In the genomic region with DNA sequence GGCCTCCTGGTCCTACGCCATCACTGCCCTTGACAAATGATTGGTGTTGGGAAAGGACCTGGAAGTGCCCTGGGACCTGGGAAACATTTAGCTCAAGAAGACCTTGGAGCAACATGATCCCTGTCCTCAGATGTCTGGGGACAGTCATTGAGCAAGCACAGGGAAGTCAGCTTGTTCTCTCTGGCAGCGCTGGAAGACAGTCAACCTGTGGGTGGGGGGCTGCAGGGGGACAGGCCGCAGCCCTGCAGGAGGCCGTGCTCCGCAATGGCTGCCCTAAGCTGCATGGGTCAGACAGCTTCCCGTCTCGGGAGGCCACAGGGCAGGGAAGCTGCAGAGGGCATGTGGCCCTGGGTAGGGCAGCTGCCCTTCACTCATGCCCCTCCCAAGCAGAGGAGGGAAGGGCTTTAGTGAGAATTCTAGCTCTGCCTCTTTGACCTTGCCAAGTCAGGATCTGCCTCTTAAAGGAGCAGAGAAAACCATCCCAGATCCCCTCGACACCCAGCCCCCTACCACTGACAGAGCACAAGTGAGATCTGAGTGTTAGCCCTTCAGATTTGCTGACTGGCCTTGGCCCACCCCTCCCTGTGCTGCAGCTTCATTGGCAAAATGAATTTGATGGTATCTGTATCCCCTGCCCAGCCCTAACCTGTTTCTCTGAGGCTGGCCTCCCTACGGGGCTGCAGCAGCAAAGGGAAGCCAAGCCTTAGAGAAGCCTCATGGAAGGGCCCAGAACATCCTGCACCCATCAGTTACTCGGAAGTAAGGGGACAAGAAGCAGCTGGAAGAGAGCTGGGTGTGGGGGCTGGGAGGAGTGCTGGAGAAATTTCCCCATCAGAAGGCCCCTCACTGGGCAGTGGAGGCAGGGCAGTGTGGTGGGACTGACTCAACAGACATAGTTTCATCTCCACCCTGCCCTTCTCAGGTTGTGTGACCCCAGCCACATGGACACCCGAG, we compare ENCODE assay signal across 14 cellular contexts. TPM values are rescaled to one million over a fixed set of nuclear protein-coding genes. Genes with fewer than 3 reads are reported as not detected.
A peak's percentile ranks its signal among the peaks of the same experiment; 100 is the strongest.
DNase-seq lines count a peak whose midpoint lies in the region; ATAC-seq, FAIRE-seq and TF ChIP-seq lines count a peak whose summit lies in the region.
"Had no signal": no experiment of that assay in that cellular context is flagged by ENCODE, and none has a peak within 500 bp of the region (broad histone marks: within the 10 kb centered on the region; RNA-seq: fewer than 3 reads in every experiment).

No MANE protein-coding gene starts in this region.

- TF ChIP-seq RAD21 in HepG2 (CRISPR knock-in tag; IDR thresholded peaks at IDR 0.05): no peak

- H3K4me3 Mint-ChIP-seq in naive thymus-derived CD4-positive, alpha-beta T cell: no peak overlapping the region
- H3K4me3 Mint-ChIP-seq: activated naive CD8-positive, alpha-beta T cell treated with anti-CD3 and anti-CD28 coated beads, Interleukin-2, amount 50 U/mL, for 24 hours had no signal

- 96% methylated on average over 9 of the region's 11 CpGs for WGBS in HepG2 (ENCODE audit: low lambda C conversion rate)
- WGBS in right lobe of liver (ENCODE audit: insufficient coverage, low coverage, low lambda C conversion rate, missing lambda C conversion rate): 80% methylated on average over 1 of the region's 11 CpGs

- no peak for FAIRE-seq in HepG2 (lab: Jason Lieb, UNC)
- FAIRE-seq: G401.6 had no signal

- H3K4me1 Mint-ChIP-seq in naive thymus-derived CD4-positive, alpha-beta T cell: peaks cover 5 to 46% (median 19%) of the 10 kb centered on the region in 7 donors

- H3K36me3 ChIP-seq in HepG2 (replicated peaks in 1 of 2; ENCODE audit: control insufficient read depth in 1 of 2, insufficient read depth in 2 of 2, low read length in 2 of 2): peaks cover 1 to 18% of the 10 kb centered on the region in 2 experiments; a peak in 1 of 5 replicates
- no peaks in the 10 kb centered on the region for H3K36me3 ChIP-seq in right lobe of liver
- peaks cover 0 to 25% (median 0%) of the 10 kb centered on the region in 3 experiments for H3K36me3 ChIP-seq in naive thymus-derived CD4-positive, alpha-beta T cell (ENCODE audit: control insufficient read depth in 2 of 3, insufficient read depth in 3 of 3, low read length in 3 of 3)
- H3K36me3 ChIP-seq in vagina: no peaks in the 10 kb centered on the region

- H3K9me3 ChIP-seq in HepG2 (ENCODE audit: low read length) (no peaks in the 10 kb centered on the region), right lobe of liver (no peaks in the 10 kb centered on the region), vagina (no peaks in the 10 kb centered on the region)
- no peaks in the 10 kb centered on the region for H3K9me3 ChIP-seq in naive thymus-derived CD4-positive, alpha-beta T cell (ENCODE audit: control insufficient read depth in 2 of 3, low read length in 3 of 3)

- H3K4me3 ChIP-seq in HepG2 (replicated peaks in 1 of 3; ENCODE audit: insufficient read depth in 1 of 3, low read depth in 2 of 3, low read length in 3 of 3): no peak overlapping the region
- no peak overlapping the region for H3K4me3 ChIP-seq in right lobe of liver
- no peak overlapping the region for H3K4me3 ChIP-seq in fibroblast of villous mesenchyme (ENCODE audit: low read depth, low read length)
- no peak overlapping the region for H3K4me3 ChIP-seq in naive thymus-derived CD4-positive, alpha-beta T cell (ENCODE audit: low read length)
- H3K4me3 ChIP-seq in vagina: no peak overlapping the region

- H3K36me3 Mint-ChIP-seq in naive thymus-derived CD4-positive, alpha-beta T cell: peaks cover 0 to 31% (median 4%) of the 10 kb centered on the region in 5 donors

- CTCF ChIA-PET in HepG2 (lab: Yijun Ruan, JAX; ENCODE audit: low intra/inter-chr PET ratio, low total read pairs): no interaction called here
- CTCF ChIA-PET in naive thymus-derived CD4-positive, alpha-beta T cell (lab: Charles Lee): interaction anchor here (1.0 to 1.7 kb wide), 4 partner anchors 31 to 114 kb away, joined by 3 to 7 read pairs (median 4); no protein-coding TSS in a partner anchor

- TF ChIP-seq CTCF in HepG2 (CRISPR knock-in tag; IDR thresholded peaks at IDR 0.05) (no peak), right lobe of liver (IDR thresholded peaks at IDR 0.05) (no peak), fibroblast of villous mesenchyme (IDR thresholded peaks at IDR 0.05; ENCODE audit: insufficient read depth, low read depth, low read length) (no peak), vagina (IDR thresholded peaks at IDR 0.05) (no peak)

- no peak overlapping the region for H3K4me2 ChIP-seq in HepG2 (ENCODE audit: low read depth, low read length)

- ATAC-seq in HepG2: no peak
- no peak for ATAC-seq in right lobe of liver
- no peak for ATAC-seq in naive thymus-derived CD4-positive, alpha-beta T cell
- ATAC-seq in GM19351 (IDR thresholded peaks at IDR 0.05; ENCODE audit: unreplicated experiment): no peak
- ATAC-seq: activated naive CD8-positive, alpha-beta T cell treated with anti-CD3 and anti-CD28 coated beads, Interleukin-2, amount 50 U/mL, for 24 hours; SK-N-SH treated with all-trans-retinoic acid at 6 μM for 48 hours had no signal

- DNase-seq in HepG2 (ENCODE audit: low spot score) (no peak), right lobe of liver (no peak), fibroblast of villous mesenchyme (ENCODE audit: low read depth) (peak; percentile 47), vagina (ENCODE audit: extremely low spot score in 2 of 2) (no peak), NCI-H2107 (lab: John Stamatoyannopoulos, UW) (no peak), hippocampal formation (lab: John Stamatoyannopoulos, UW) (no peak)
- no peak for DNase-seq in naive thymus-derived CD4-positive, alpha-beta T cell
- DNase-seq: activated CD4-positive, alpha-beta T cell treated with anti-CD3 and anti-CD28 coated beads for 48 hours; activated naive CD8-positive, alpha-beta T cell treated with anti-CD3 and anti-CD28 coated beads, Interleukin-2, amount 50 U/mL, for 24 hours; NCI-H1105; stimulated activated CD4-positive, alpha-beta T cell treated with anti-CD3 and anti-CD28 coated beads, Interleukin-4, amount 100 ng/mL, for 1 hour had no signal

- no peak overlapping the region for H2AFZ ChIP-seq in HepG2 (ENCODE audit: low read length)

- H3K27ac Mint-ChIP-seq in naive thymus-derived CD4-positive, alpha-beta T cell: peak overlapping the region in 6 of 9 donors; percentile 24 to 77 (median 48)

- no TSS peak for BruUV-seq in HepG2 (replicated peaks; lab: Mats Ljungman, UMichigan)

- peaks cover 17% of the 10 kb centered on the region for H3K4me1 ChIP-seq in HepG2 (ENCODE audit: insufficient read depth, low read length)
- no peaks in the 10 kb centered on the region for H3K4me1 ChIP-seq in right lobe of liver
- no peaks in the 10 kb centered on the region for H3K4me1 ChIP-seq in naive thymus-derived CD4-positive, alpha-beta T cell (ENCODE audit: control insufficient read depth in 2 of 2, insufficient read depth in 2 of 2, low read length in 2 of 2)
- H3K4me1 ChIP-seq in vagina: peaks cover 20% of the 10 kb centered on the region

- POLR2A ChIA-PET in HepG2 (lab: Yijun Ruan, JAX): interaction anchor here (1.5 to 3.1 kb wide), 2 partner anchors 26 to 27 kb away, joined by 3 to 13 read pairs; partner anchors contain the start of gene CCDC134
- POLR2A ChIA-PET in naive thymus-derived CD4-positive, alpha-beta T cell (lab: Charles Lee): interaction anchor here (0.8 to 3.3 kb wide), 2 partner anchors 35 to 113 kb away, joined by 3 to 17 read pairs; no protein-coding TSS in a partner anchor

- intact Hi-C loops in HepG2 (cut with micrococcal nuclease; ENCODE audit: unreplicated experiment): no loop called here
- intact Hi-C loops in right lobe of liver (cut with DNase I): loop anchor here in 1 of 2 donors (5.0 kb wide), 1 partner anchor 111 kb away; no protein-coding TSS in a partner anchor
- intact Hi-C loops in naive thymus-derived CD4-positive, alpha-beta T cell (cut with micrococcal nuclease): no loop called here
- intact Hi-C loops in vagina (cut with DNase I): loop anchor here (10.0 kb wide), 1 partner anchor 118 kb away; the partner anchor contains the start of gene CENPM

- H3K9me3 Mint-ChIP-seq in naive thymus-derived CD4-positive, alpha-beta T cell: peaks cover 0 to 2% (median 0%) of the 10 kb centered on the region in 11 donors
- H3K9me3 Mint-ChIP-seq: activated naive CD8-positive, alpha-beta T cell treated with anti-CD3 and anti-CD28 coated beads, Interleukin-2, amount 50 U/mL, for 24 hours had no signal

- H3K79me2 ChIP-seq in HepG2 (ENCODE audit: insufficient read depth, low read length): no peaks in the 10 kb centered on the region

- in situ Hi-C loops in HepG2 (cut with HindIII; ENCODE audit: extremely low pct_ligation_motif_present, low pct_unique_long_range_greater_than_20kb): no loop called here

- H3K27me3 ChIP-seq in HepG2 (ENCODE audit: control insufficient read depth in 1 of 2, insufficient read depth in 2 of 2, low read length in 2 of 2) (no peaks in the 10 kb centered on the region), right lobe of liver (no peaks in the 10 kb centered on the region), vagina (no peaks in the 10 kb centered on the region)
- no peaks in the 10 kb centered on the region for H3K27me3 ChIP-seq in naive thymus-derived CD4-positive, alpha-beta T cell (ENCODE audit: control insufficient read depth in 2 of 2, insufficient read depth in 2 of 2, low read length in 2 of 2)

- peak overlapping the region; percentile 28 for H3K27ac ChIP-seq in HepG2 (ENCODE audit: extremely low read length, insufficient read depth, low read length)
- peak overlapping the region in 1 of 3 donors; percentile 12 for H3K27ac ChIP-seq in right lobe of liver
- H3K27ac ChIP-seq in naive thymus-derived CD4-positive, alpha-beta T cell (ENCODE audit: low read depth, low read length): no peak overlapping the region
- peak overlapping the region; percentile 24 for H3K27ac ChIP-seq in vagina

- no peaks in the 10 kb centered on the region for H3K27me3 Mint-ChIP-seq in naive thymus-derived CD4-positive, alpha-beta T cell
- H3K27me3 Mint-ChIP-seq: activated naive CD8-positive, alpha-beta T cell treated with anti-CD3 and anti-CD28 coated beads, Interleukin-2, amount 50 U/mL, for 24 hours had no signal

- H3K9ac ChIP-seq in HepG2 (ENCODE audit: insufficient read depth, low read depth, low read length): no peak overlapping the region

- TF ChIP-seq POLR2A in HepG2 (IDR thresholded peaks at IDR 0.05; ENCODE audit: insufficient read depth in 1 of 2, low read depth in 2 of 2, low read length in 2 of 2) (no peak), right lobe of liver (IDR thresholded peaks at IDR 0.05) (no peak), vagina (IDR thresholded peaks at IDR 0.05) (no peak)

- TF ChIP-seq EP300 in HepG2 (IDR thresholded peaks at IDR 0.05; ENCODE audit: low read depth in 2 of 2, low read length in 2 of 2) (no peak), HepG2 (CRISPR knock-in tag; IDR thresholded peaks at IDR 0.05; ENCODE audit: borderline replicate concordance) (no peak)

- H4K20me1 ChIP-seq in HepG2 (ENCODE audit: insufficient read depth, low read length): no peaks in the 10 kb centered on the region

RNA-seq across cellular contexts. Expression of gene SREBF2, which starts 6.2 kb away (rescaled TPM):
- 30.2 and 53.8 TPM in 2 replicates for total RNA-seq in HepG2 (2016; rRNA removed; fragmentation: Illumina TruSeq; extraction: Trizol)
- 14.0 and 16.6 TPM in 2 replicates for total RNA-seq in HepG2 (2016; cell fraction: cytosol; rRNA removed; fragmentation: Illumina TruSeq; extraction: Trizol; ENCODE audit: low read depth)
- 28.0 and 53.2 TPM in 2 replicates for total RNA-seq in HepG2 (2016; cell fraction: insoluble cytoplasmic fraction; rRNA removed; fragmentation: Illumina TruSeq; extraction: Trizol)
- total RNA-seq in HepG2 (2016; cell fraction: membrane; rRNA removed; fragmentation: Illumina TruSeq; extraction: Trizol): 33.3 and 36.0 TPM in 2 replicates
- total RNA-seq in HepG2 (2016; cell fraction: nucleus; rRNA removed; fragmentation: Illumina TruSeq; extraction: Trizol): 57.4 and 66.5 TPM in 2 replicates
- polyA plus RNA-seq in HepG2 (2011; rRNA removed): 72.6 and 108 TPM in 2 replicates
- polyA plus RNA-seq in HepG2 (2011; cell fraction: cytosol; rRNA removed): 70.5 and 75.9 TPM in 2 replicates
- 163 and 208 TPM in 2 replicates for polyA plus RNA-seq in HepG2 (2011; cell fraction: nucleus; rRNA removed)
- polyA plus RNA-seq in HepG2 (2012): 109 and 143 TPM in 2 replicates
- 6.9 and 7.8 TPM in 2 replicates for polyA plus RNA-seq in HepG2 (2016; cell fraction: cytosol; fragmentation: Illumina TruSeq; extraction: Trizol; ENCODE audit: low read depth)
- 26.3 and 34.3 TPM in 2 replicates for polyA plus RNA-seq in HepG2 (2016; cell fraction: insoluble cytoplasmic fraction; fragmentation: Illumina TruSeq; extraction: Trizol; ENCODE audit: low read depth)
- 19.9 and 23.8 TPM in 2 replicates for polyA plus RNA-seq in HepG2 (2016; cell fraction: membrane; fragmentation: Illumina TruSeq; extraction: Trizol; ENCODE audit: low read depth)
- polyA plus RNA-seq in HepG2 (2016; cell fraction: nucleus; fragmentation: Illumina TruSeq; extraction: Trizol; ENCODE audit: insufficient read depth, low read depth): 92.3 and 92.9 TPM in 2 replicates
- 105 and 167 TPM in 2 replicates for polyA minus RNA-seq in HepG2 (2011; rRNA and poly(A)+ RNA removed; ENCODE audit: low replicate concordance)
- polyA minus RNA-seq in HepG2 (2011; cell fraction: cytosol; rRNA and poly(A)+ RNA removed): 56.3 and 97.6 TPM in 2 replicates
- polyA minus RNA-seq in HepG2 (2011; cell fraction: nucleus; rRNA and poly(A)+ RNA removed): 62.8 and 87.4 TPM in 2 replicates
- total RNA-seq in right lobe of liver: 10 to 100 TPM; 26.7 to 63.4 (median 37.2) TPM
- total RNA-seq in fibroblast of villous mesenchyme: 83.3 and 104 TPM in 2 replicates
- 100 to 1,000 TPM in 3 of 5 experiments, 10 to 100 TPM in 2; 71.5 to 117 (median 101) TPM for total RNA-seq in naive thymus-derived CD4-positive, alpha-beta T cell
- 10 to 100 TPM; 17.4 to 21.0 TPM for polyA plus RNA-seq in naive thymus-derived CD4-positive, alpha-beta T cell
- 98.0 TPM for total RNA-seq in vagina

RNA-seq across cellular contexts. Expression of gene CCDC134, which starts 26.2 kb away (rescaled TPM):
- 11.3 and 17.4 TPM in 2 replicates for total RNA-seq in HepG2 (2016; rRNA removed; fragmentation: Illumina TruSeq; extraction: Trizol)
- total RNA-seq in HepG2 (2016; cell fraction: cytosol; rRNA removed; fragmentation: Illumina TruSeq; extraction: Trizol; ENCODE audit: low read depth): 40.7 and 41.5 TPM in 2 replicates
- total RNA-seq in HepG2 (2016; cell fraction: insoluble cytoplasmic fraction; rRNA removed; fragmentation: Illumina TruSeq; extraction: Trizol): 11.5 and 17.3 TPM in 2 replicates
- total RNA-seq in HepG2 (2016; cell fraction: membrane; rRNA removed; fragmentation: Illumina TruSeq; extraction: Trizol): 12.5 and 13.5 TPM in 2 replicates
- total RNA-seq in HepG2 (2016; cell fraction: nucleus; rRNA removed; fragmentation: Illumina TruSeq; extraction: Trizol): 21.6 and 24.7 TPM in 2 replicates
- polyA plus RNA-seq in HepG2 (2011; rRNA removed): 4.8 and 5.6 TPM in 2 replicates
- polyA plus RNA-seq in HepG2 (2011; cell fraction: cytosol; rRNA removed): 3.7 and 5.6 TPM in 2 replicates
- polyA plus RNA-seq in HepG2 (2011; cell fraction: nucleus; rRNA removed): 6.9 and 7.1 TPM in 2 replicates
- polyA plus RNA-seq in HepG2 (2012): 2.7 and 2.8 TPM in 2 replicates
- polyA plus RNA-seq in HepG2 (2016; cell fraction: cytosol; fragmentation: Illumina TruSeq; extraction: Trizol; ENCODE audit: low read depth): 1.8 and 2.0 TPM in 2 replicates
- polyA plus RNA-seq in HepG2 (2016; cell fraction: insoluble cytoplasmic fraction; fragmentation: Illumina TruSeq; extraction: Trizol; ENCODE audit: low read depth): 4.4 TPM in 2 replicates
- polyA plus RNA-seq in HepG2 (2016; cell fraction: membrane; fragmentation: Illumina TruSeq; extraction: Trizol; ENCODE audit: low read depth): 2.2 and 2.7 TPM in 2 replicates
- polyA plus RNA-seq in HepG2 (2016; cell fraction: nucleus; fragmentation: Illumina TruSeq; extraction: Trizol; ENCODE audit: insufficient read depth, low read depth): 18.6 and 19.9 TPM in 2 replicates
- 14.6 and 21.4 TPM in 2 replicates for polyA minus RNA-seq in HepG2 (2011; rRNA and poly(A)+ RNA removed; ENCODE audit: low replicate concordance)
- 9.4 and 9.7 TPM in 2 replicates for polyA minus RNA-seq in HepG2 (2011; cell fraction: cytosol; rRNA and poly(A)+ RNA removed)
- polyA minus RNA-seq in HepG2 (2011; cell fraction: nucleus; rRNA and poly(A)+ RNA removed): 6.3 and 8.3 TPM in 2 replicates
- 1 to 10 TPM; 2.6 to 5.2 (median 3.4) TPM for total RNA-seq in right lobe of liver
- 11.3 and 16.0 TPM in 2 replicates for total RNA-seq in fibroblast of villous mesenchyme
- total RNA-seq in naive thymus-derived CD4-positive, alpha-beta T cell: 10 to 100 TPM; 13.7 to 22.8 (median 18.2) TPM
- 1 to 10 TPM; 4.5 to 9.1 TPM for polyA plus RNA-seq in naive thymus-derived CD4-positive, alpha-beta T cell
- total RNA-seq in vagina: 8.8 TPM
